9 cellular contexts compared by ENCODE assay signal in genomic region chr9:113590991-113591898, GRCh38.
DNase-seq lines count a peak whose midpoint lies in the region; ATAC-seq and TF ChIP-seq lines count a peak whose summit lies in the region.
"Had no signal": no experiment of that assay in that cellular context is flagged by ENCODE, and none has a peak within 500 bp of the region (broad histone marks: within the 10 kb centered on the region; RNA-seq: fewer than 3 reads in every experiment).

No MANE protein-coding gene starts in this region.

- DNase-seq in BJ (ENCODE audit: low read depth): no peak
- DNase-seq in PC-9: peak in 1 of 2 experiments; percentile 79
- DNase-seq in activated T-cell treated with anti-CD3 and anti-CD28 coated beads, Interleukin-2, amount 50 U/mL, for 72 hours: peak; percentile 72 to 84
- DNase-seq in fibroblast of villous mesenchyme (ENCODE audit: low read depth): peak; percentile 73
- DNase-seq in nucleus accumbens (lab: John Stamatoyannopoulos, UW): peak in 50 of 56 donors; percentile 13 to 90 (median 62)
- peak; percentile 81 for DNase-seq in ureter (ENCODE audit: low spot score)

- no peaks in the 10 kb centered on the region for H3K4me1 ChIP-seq in PC-9 (replicated peaks; ENCODE audit: insufficient read depth)

- no peaks in the 10 kb centered on the region for H3K9me3 ChIP-seq in PC-9 (ENCODE audit: insufficient read depth, low read depth)

- no peaks in the 10 kb centered on the region for H3K27me3 Mint-ChIP-seq in activated T-cell treated with anti-CD3 and anti-CD28 coated beads, Interleukin-2, amount 50 U/mL, for 72 hours (ENCODE audit: low read depth)
- H3K27me3 Mint-ChIP-seq: stimulated activated naive CD8-positive, alpha-beta T cell treated with anti-CD3 and anti-CD28 coated beads, Interleukin-15, Interleukin-2, amounts not matched to agents 100 ng/mL and 50 ng/mL, for 24 hours had no signal

- H3K27ac ChIP-seq in PC-9: no peak overlapping the region

- H3K27me3 ChIP-seq in BJ (ENCODE audit: control insufficient read depth, insufficient read depth, low read length) (no peaks in the 10 kb centered on the region), PC-9 (ENCODE audit: insufficient read depth, low read depth) (no peaks in the 10 kb centered on the region)

- H3K4me3 Mint-ChIP-seq in activated T-cell treated with anti-CD3 and anti-CD28 coated beads, Interleukin-2, amount 50 U/mL, for 72 hours: no peak overlapping the region
- H3K4me3 Mint-ChIP-seq: stimulated activated naive CD8-positive, alpha-beta T cell treated with anti-CD3 and anti-CD28 coated beads, Interleukin-15, Interleukin-2, amounts not matched to agents 100 ng/mL and 50 ng/mL, for 24 hours had no signal

- ATAC-seq in GM18907 (IDR thresholded peaks at IDR 0.05; ENCODE audit: unreplicated experiment) (peak; percentile 48), HG03571 (IDR thresholded peaks at IDR 0.05; ENCODE audit: unreplicated experiment) (peak; percentile 58)
- ATAC-seq in activated T-cell treated with anti-CD3 and anti-CD28 coated beads, Interleukin-2, amount 50 U/mL, for 72 hours (replicated peaks in 1 of 2): peak; percentile 69 to 79

- H3K9me3 Mint-ChIP-seq in activated T-cell treated with anti-CD3 and anti-CD28 coated beads, Interleukin-2, amount 50 U/mL, for 72 hours: no peaks in the 10 kb centered on the region
- H3K9me3 Mint-ChIP-seq: stimulated activated naive CD8-positive, alpha-beta T cell treated with anti-CD3 and anti-CD28 coated beads, Interleukin-15, Interleukin-2, amounts not matched to agents 100 ng/mL and 50 ng/mL, for 24 hours had no signal

- no peaks in the 10 kb centered on the region; the same call in 1 of the 2 replicates for H3F3A ChIP-seq in PC-9 (ENCODE audit: insufficient read depth, low read depth)

- no peak overlapping the region for H2AFZ ChIP-seq in PC-9

- CTCF ChIA-PET in BJ (lab: Yijun Ruan, JAX) (interaction anchor here (0.6 to 23.9 kb wide), 25 partner anchors 9 to 1695 kb away, joined by 3 to 1084 read pairs (median 4); partner anchors contain the start of genes ALAD, C9orf43, POLE3 and UGCG), PC-9 (lab: Charles Lee) (interaction anchor here (0.6 to 2.6 kb wide), 9 partner anchors 9 to 1103 kb away, joined by 3 to 59 read pairs (median 4); partner anchors contain the start of gene CDC26)

- intact Hi-C loops in PC-9 (cut with micrococcal nuclease; ENCODE audit: unreplicated experiment): loop anchor here (1.0 to 5.0 kb wide), 4 partner anchors 64 to 421 kb away; partner anchors contain the start of genes CDC26 and PRPF4

- H3K36me3 Mint-ChIP-seq in activated T-cell treated with anti-CD3 and anti-CD28 coated beads, Interleukin-2, amount 50 U/mL, for 72 hours (ENCODE audit: insufficient read depth in 2 of 2): peaks cover 0 to 9% of the 10 kb centered on the region in 2 donors

- peaks cover 49% of the 10 kb centered on the region for H3K4me1 Mint-ChIP-seq in activated T-cell treated with anti-CD3 and anti-CD28 coated beads, Interleukin-2, amount 50 U/mL, for 72 hours (ENCODE audit: low read depth)

- no peak overlapping the region for H3K4me2 ChIP-seq in PC-9

- TF ChIP-seq CTCF in BJ (IDR thresholded peaks at IDR 0.05; ENCODE audit: insufficient read depth, low read depth, low read length): peak; percentile 91
- TF ChIP-seq CTCF in PC-9 (conservative IDR thresholded peaks at IDR 0.05): peak; percentile 95
- TF ChIP-seq CTCF in fibroblast of villous mesenchyme (IDR thresholded peaks at IDR 0.05; ENCODE audit: insufficient read depth, low read depth, low read length): peak; percentile 89

- POLR2A ChIA-PET in BJ (lab: Charles Lee) (interaction anchor here (0.6 kb wide), 1 partner anchor 67 kb away, joined by 5 read pairs; no protein-coding TSS in a partner anchor), PC-9 (lab: Charles Lee; ENCODE audit: unreplicated experiment) (interaction anchor here (0.6 to 0.7 kb wide), 4 partner anchors 9 to 441 kb away, joined by 3 read pairs; partner anchors contain the start of gene SLC31A2)

- H3K9me2 ChIP-seq in PC-9 (ENCODE audit: insufficient read depth): no peaks in the 10 kb centered on the region

- no TSS peak for BruUV-seq in PC-9 (replicated peaks; lab: Mats Ljungman, UMichigan)

- peak overlapping the region; percentile 46 for H3K27ac Mint-ChIP-seq in activated T-cell treated with anti-CD3 and anti-CD28 coated beads, Interleukin-2, amount 50 U/mL, for 72 hours

- no peak overlapping the region for H3K4me3 ChIP-seq in BJ (ENCODE audit: low read depth, low read length)
- no peak overlapping the region for H3K4me3 ChIP-seq in PC-9
- H3K4me3 ChIP-seq in fibroblast of villous mesenchyme (ENCODE audit: low read depth, low read length): no peak overlapping the region

- H3K79me2 ChIP-seq in PC-9 (ENCODE audit: low read depth): no peaks in the 10 kb centered on the region

- H3K36me3 ChIP-seq in BJ (ENCODE audit: control insufficient read depth, insufficient read depth, low read length) (peaks cover 9% of the 10 kb centered on the region), PC-9 (ENCODE audit: low read depth) (no peaks in the 10 kb centered on the region)

- no peaks in the 10 kb centered on the region for H4K20me1 ChIP-seq in PC-9 (ENCODE audit: insufficient read depth)
